In the genomic region with DNA sequence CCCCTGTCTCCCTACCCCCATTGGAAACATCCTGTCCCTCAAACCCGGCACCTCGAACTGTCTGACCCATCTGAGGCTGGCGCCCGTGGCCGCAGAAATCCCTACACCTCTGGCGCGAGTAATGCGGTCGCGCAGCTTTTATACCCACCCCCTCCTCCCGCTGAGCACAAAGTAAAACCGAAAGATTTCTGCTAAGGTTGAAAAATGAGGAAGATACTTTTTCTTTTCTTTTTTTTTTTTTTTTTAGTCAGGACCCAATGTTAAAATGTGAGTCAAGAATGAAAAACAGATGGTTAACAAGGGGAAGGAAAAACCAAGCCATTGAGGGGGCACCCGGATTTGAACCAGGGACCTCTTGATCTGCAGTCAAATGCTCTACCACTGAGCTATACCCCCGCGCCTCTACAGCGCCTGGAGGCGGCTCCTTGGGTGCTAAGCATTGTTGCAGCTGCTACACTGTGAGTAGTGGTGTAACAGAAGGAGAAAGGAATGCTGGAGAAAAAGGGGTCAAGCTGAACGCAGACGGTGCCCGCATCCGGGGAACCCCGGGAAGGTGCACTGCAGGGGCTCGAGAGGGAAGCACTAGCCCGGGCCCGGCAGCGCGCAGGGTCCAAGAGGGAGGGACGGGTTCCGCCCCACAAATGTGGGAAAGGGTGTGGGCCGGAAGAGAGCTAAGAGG, we compare ENCODE assay signal across 8 cellular contexts. TPM values are rescaled to one million over a fixed set of nuclear protein-coding genes. Genes with fewer than 3 reads are reported as not detected.
DNase-seq lines count a peak whose midpoint lies in the region; ATAC-seq and TF ChIP-seq lines count a peak whose summit lies in the region.

No MANE protein-coding gene starts in this region.

- H3K27ac ChIP-seq in AG04450 (ENCODE audit: low read depth, low read length) (peak overlapping the region; percentile 96), caudate nucleus (ENCODE audit: low read depth, low read length) (peak overlapping the region; percentile 96)

- H3K9me3 ChIP-seq in AG04450 (ENCODE audit: control insufficient read depth, insufficient read depth, low read length): no peaks in the 10 kb centered on the region; the same call in 1 of the 2 replicates

- TF ChIP-seq CTCF in AG04450 (IDR thresholded peaks at IDR 0.05; ENCODE audit: low read depth, low read length): peak; percentile 36

- POLR2A ChIA-PET in AG04450 (lab: Yijun Ruan, JAX): interaction anchor here (0.5 to 6.5 kb wide), 26 partner anchors 7 to 1379 kb away, joined by 3 to 74 read pairs (median 6); a partner anchor contains a TSS

- CTCF ChIA-PET in AG04450 (lab: Charles Lee): interaction anchor here (0.6 to 1.5 kb wide), 5 partner anchors 12 to 284 kb away, joined by 3 to 5 read pairs (median 4); a partner anchor contains a TSS

- no peaks in the 10 kb centered on the region for H3K27me3 ChIP-seq in AG04450 (ENCODE audit: control insufficient read depth, insufficient read depth, low read length)

- ATAC-seq in GM18867 (IDR thresholded peaks at IDR 0.05; ENCODE audit: unreplicated experiment) (peak; percentile 33), HG03108 (IDR thresholded peaks at IDR 0.05; ENCODE audit: unreplicated experiment) (peak; percentile 30)

- DNase-seq in AG04450 (ENCODE audit: low read depth, low spot score): peak; percentile 77
- peak; percentile 91 for DNase-seq in NCI-H2227 treated with DMSO at 0.1 percent for 48 hours (lab: John Stamatoyannopoulos, UW)
- peak; percentile 68 to 91 (median 80) for DNase-seq in activated CD4-positive, CD25-positive, alpha-beta regulatory T cell (lab: John Stamatoyannopoulos, UW)
- peak in 59 of 61 donors; percentile 32 to 96 (median 84) for DNase-seq in caudate nucleus (lab: John Stamatoyannopoulos, UW)
- DNase-seq in islet precursor cell: peak; percentile 98
- peak; percentile 87 to 96 (median 93) for DNase-seq in stimulated activated CD4-positive, alpha-beta T cell treated with anti-CD3 and anti-CD28 coated beads, Interleukin-12 subunit alpha, Interleukin-12 subunit beta, amount 100 ng/mL, for 48 hours (ENCODE audit: low read depth in 2 of 3, low spot score in 1 of 3)

- H3K4me3 ChIP-seq in AG04450 (ENCODE audit: low read depth, low read length): peak overlapping the region; percentile 98

RNA-seq across cellular contexts. Expression of a gene that starts 0.8 kb away (rescaled TPM):
- 181 and 222 TPM in 2 replicates for polyA plus RNA-seq in AG04450 (2011; rRNA removed)
- polyA minus RNA-seq in AG04450 (2011; rRNA and poly(A)+ RNA removed): 263 and 288 TPM in 2 replicates

RNA-seq across cellular contexts. Expression of a gene that starts 15.6 kb away (rescaled TPM):
- 2,769 and 3,155 TPM in 2 replicates for polyA plus RNA-seq in AG04450 (2011; rRNA removed)
- 380 and 454 TPM in 2 replicates for polyA minus RNA-seq in AG04450 (2011; rRNA and poly(A)+ RNA removed)

RNA-seq across cellular contexts. Expression of a gene that starts 44.0 kb away (rescaled TPM):
- polyA plus RNA-seq in AG04450 (2011; rRNA removed): 13.3 and 15.3 TPM in 2 replicates
- 6.3 and 7.0 TPM in 2 replicates for polyA minus RNA-seq in AG04450 (2011; rRNA and poly(A)+ RNA removed)

Comparison
In these comparisons a context has a peak if more than half of its experiments do, and no peak if none do; other contexts are left out.
1. Peak in every context shown above with its lines: DNase-seq, ATAC-seq, H3K4me3 ChIP-seq and H3K27ac ChIP-seq.